ENCODE assay signal across 1 cellular context in genomic region chr20:34706912-34707784, GRCh38.
TF ChIP-seq lines count a peak whose summit lies in the region.

No MANE protein-coding gene starts in this region.

TF ChIP-seq in HepG2, 621 proteins besides CTCF, POLR2A, EP300 and RAD21 (continued from another document and continues in another):
- no peak for TF ChIP-seq ZNF512B (CRISPR knock-in tag; IDR thresholded peaks at IDR 0.05; ENCODE audit: borderline replicate concordance)
- TF ChIP-seq, protein P1, sequence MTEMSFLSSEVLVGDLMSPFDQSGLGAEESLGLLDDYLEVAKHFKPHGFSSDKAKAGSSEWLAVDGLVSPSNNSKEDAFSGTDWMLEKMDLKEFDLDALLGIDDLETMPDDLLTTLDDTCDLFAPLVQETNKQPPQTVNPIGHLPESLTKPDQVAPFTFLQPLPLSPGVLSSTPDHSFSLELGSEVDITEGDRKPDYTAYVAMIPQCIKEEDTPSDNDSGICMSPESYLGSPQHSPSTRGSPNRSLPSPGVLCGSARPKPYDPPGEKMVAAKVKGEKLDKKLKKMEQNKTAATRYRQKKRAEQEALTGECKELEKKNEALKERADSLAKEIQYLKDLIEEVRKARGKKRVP (CRISPR knock-in tag; IDR thresholded peaks at IDR 0.05): 0 out of 4 replicates have a peak, but pooled peaks of 1 of the 2 experiments have one; percentile 45
- peak; percentile 83; the same call in 1 of the 2 replicates for TF ChIP-seq ZNF546 (CRISPR knock-in tag; conservative IDR thresholded peaks at IDR 0.05)
- TF ChIP-seq, protein P2, sequence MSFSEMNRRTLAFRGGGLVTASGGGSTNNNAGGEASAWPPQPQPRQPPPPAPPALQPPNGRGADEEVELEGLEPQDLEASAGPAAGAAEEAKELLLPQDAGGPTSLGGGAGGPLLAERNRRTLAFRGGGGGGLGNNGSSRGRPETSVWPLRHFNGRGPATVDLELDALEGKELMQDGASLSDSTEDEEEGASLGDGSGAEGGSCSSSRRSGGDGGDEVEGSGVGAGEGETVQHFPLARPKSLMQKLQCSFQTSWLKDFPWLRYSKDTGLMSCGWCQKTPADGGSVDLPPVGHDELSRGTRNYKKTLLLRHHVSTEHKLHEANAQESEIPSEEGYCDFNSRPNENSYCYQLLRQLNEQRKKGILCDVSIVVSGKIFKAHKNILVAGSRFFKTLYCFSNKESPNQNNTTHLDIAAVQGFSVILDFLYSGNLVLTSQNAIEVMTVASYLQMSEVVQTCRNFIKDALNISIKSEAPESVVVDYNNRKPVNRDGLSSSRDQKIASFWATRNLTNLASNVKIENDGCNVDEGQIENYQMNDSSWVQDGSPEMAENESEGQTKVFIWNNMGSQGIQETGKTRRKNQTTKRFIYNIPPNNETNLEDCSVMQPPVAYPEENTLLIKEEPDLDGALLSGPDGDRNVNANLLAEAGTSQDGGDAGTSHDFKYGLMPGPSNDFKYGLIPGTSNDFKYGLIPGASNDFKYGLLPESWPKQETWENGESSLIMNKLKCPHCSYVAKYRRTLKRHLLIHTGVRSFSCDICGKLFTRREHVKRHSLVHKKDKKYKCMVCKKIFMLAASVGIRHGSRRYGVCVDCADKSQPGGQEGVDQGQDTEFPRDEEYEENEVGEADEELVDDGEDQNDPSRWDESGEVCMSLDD (CRISPR knock-in tag; IDR thresholded peaks at IDR 0.05; ENCODE audit: borderline replicate concordance): 0 out of 2 replicates have a peak, but pooled peaks have one; percentile 57
- TF ChIP-seq SRF (IDR thresholded peaks at IDR 0.05; ENCODE audit: low read depth, low read length): peak; percentile 71
- TF ChIP-seq SMARCE1 (IDR thresholded peaks at IDR 0.05; ENCODE audit: borderline replicate concordance): no peak
- 0 out of 2 replicates have a peak, but pooled peaks have one; percentile 12 for TF ChIP-seq SNAPC4 (CRISPR knock-in tag; IDR thresholded peaks at IDR 0.05)
- 0 out of 2 replicates have a peak, but pooled peaks have one; percentile 10 for TF ChIP-seq ZKSCAN5 (CRISPR knock-in tag; IDR thresholded peaks at IDR 0.05)
- no peak for TF ChIP-seq ZNF776 (CRISPR knock-in tag; IDR thresholded peaks at IDR 0.05)
- TF ChIP-seq, protein P3, sequence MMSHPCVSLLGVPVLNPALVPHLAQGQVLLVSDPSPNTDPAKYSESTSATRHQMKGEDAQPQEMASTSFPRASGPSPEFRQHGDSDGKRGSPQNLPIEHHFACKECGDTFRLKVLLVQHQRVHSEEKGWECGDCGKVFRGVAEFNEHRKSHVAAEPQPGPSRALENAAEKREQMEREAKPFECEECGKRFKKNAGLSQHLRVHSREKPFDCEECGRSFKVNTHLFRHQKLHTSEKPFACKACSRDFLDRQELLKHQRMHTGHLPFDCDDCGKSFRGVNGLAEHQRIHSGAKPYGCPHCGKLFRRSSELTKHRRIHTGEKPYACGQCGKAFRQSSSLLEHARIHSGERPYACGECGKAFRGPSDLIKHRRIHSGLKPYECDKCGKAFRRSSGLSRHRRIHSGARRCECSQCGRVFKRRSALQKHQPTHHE (CRISPR knock-in tag; IDR thresholded peaks at IDR 0.05; ENCODE audit: borderline replicate concordance): no peak
- TF ChIP-seq HDAC1 (CRISPR knock-in tag; IDR thresholded peaks at IDR 0.05): no peak; the same call in 1 of the 2 replicates
- no peak for TF ChIP-seq ZNF589 (CRISPR knock-in tag; conservative IDR thresholded peaks at IDR 0.05)
- TF ChIP-seq TIGD3 (CRISPR knock-in tag; IDR thresholded peaks at IDR 0.05; ENCODE audit: borderline replicate concordance): 0 out of 2 replicates have a peak, but pooled peaks have one; percentile 44
- TF ChIP-seq ZC3H13 (CRISPR knock-in tag; IDR thresholded peaks at IDR 0.05): no peak
- TF ChIP-seq ZNF230 (CRISPR knock-in tag; IDR thresholded peaks at IDR 0.05): no peak
- TF ChIP-seq ZNF563 (CRISPR knock-in tag; IDR thresholded peaks at IDR 0.05): peak; percentile 76; the same call in 1 of the 2 replicates
- TF ChIP-seq TOPORS (CRISPR knock-in tag; IDR thresholded peaks at IDR 0.05): no peak
- TF ChIP-seq NCOR1 (IDR thresholded peaks at IDR 0.05; ENCODE audit: borderline replicate concordance, low read length): peak; percentile 98
- TF ChIP-seq, protein P4, sequence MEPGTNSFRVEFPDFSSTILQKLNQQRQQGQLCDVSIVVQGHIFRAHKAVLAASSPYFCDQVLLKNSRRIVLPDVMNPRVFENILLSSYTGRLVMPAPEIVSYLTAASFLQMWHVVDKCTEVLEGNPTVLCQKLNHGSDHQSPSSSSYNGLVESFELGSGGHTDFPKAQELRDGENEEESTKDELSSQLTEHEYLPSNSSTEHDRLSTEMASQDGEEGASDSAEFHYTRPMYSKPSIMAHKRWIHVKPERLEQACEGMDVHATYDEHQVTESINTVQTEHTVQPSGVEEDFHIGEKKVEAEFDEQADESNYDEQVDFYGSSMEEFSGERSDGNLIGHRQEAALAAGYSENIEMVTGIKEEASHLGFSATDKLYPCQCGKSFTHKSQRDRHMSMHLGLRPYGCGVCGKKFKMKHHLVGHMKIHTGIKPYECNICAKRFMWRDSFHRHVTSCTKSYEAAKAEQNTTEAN (CRISPR knock-in tag; conservative IDR thresholded peaks at IDR 0.05): peak; percentile 82
- TF ChIP-seq, protein P5, sequence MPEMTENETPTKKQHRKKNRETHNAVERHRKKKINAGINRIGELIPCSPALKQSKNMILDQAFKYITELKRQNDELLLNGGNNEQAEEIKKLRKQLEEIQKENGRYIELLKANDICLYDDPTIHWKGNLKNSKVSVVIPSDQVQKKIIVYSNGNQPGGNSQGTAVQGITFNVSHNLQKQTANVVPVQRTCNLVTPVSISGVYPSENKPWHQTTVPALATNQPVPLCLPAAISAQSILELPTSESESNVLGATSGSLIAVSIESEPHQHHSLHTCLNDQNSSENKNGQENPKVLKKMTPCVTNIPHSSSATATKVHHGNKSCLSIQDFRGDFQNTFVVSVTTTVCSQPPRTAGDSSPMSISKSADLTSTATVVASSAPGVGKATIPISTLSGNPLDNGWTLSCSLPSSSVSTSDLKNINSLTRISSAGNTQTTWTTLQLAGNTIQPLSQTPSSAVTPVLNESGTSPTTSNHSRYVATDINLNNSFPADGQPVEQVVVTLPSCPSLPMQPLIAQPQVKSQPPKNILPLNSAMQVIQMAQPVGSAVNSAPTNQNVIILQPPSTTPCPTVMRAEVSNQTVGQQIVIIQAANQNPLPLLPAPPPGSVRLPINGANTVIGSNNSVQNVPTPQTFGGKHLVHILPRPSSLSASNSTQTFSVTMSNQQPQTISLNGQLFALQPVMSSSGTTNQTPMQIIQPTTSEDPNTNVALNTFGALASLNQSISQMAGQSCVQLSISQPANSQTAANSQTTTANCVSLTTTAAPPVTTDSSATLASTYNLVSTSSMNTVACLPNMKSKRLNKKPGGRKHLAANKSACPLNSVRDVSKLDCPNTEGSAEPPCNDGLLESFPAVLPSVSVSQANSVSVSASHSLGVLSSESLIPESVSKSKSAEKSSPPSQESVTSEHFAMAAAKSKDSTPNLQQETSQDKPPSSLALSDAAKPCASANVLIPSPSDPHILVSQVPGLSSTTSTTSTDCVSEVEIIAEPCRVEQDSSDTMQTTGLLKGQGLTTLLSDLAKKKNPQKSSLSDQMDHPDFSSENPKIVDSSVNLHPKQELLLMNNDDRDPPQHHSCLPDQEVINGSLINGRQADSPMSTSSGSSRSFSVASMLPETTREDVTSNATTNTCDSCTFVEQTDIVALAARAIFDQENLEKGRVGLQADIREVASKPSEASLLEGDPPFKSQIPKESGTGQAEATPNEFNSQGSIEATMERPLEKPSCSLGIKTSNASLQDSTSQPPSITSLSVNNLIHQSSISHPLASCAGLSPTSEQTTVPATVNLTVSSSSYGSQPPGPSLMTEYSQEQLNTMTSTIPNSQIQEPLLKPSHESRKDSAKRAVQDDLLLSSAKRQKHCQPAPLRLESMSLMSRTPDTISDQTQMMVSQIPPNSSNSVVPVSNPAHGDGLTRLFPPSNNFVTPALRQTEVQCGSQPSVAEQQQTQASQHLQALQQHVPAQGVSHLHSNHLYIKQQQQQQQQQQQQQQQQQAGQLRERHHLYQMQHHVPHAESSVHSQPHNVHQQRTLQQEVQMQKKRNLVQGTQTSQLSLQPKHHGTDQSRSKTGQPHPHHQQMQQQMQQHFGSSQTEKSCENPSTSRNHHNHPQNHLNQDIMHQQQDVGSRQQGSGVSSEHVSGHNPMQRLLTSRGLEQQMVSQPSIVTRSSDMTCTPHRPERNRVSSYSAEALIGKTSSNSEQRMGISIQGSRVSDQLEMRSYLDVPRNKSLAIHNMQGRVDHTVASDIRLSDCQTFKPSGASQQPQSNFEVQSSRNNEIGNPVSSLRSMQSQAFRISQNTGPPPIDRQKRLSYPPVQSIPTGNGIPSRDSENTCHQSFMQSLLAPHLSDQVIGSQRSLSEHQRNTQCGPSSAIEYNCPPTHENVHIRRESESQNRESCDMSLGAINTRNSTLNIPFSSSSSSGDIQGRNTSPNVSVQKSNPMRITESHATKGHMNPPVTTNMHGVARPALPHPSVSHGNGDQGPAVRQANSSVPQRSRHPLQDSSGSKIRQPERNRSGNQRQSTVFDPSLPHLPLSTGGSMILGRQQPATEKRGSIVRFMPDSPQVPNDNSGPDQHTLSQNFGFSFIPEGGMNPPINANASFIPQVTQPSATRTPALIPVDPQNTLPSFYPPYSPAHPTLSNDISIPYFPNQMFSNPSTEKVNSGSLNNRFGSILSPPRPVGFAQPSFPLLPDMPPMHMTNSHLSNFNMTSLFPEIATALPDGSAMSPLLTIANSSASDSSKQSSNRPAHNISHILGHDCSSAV (CRISPR knock-in tag; IDR thresholded peaks at IDR 0.05; ENCODE audit: borderline replicate concordance): no peak
- TF ChIP-seq ZBTB44 (CRISPR knock-in tag; IDR thresholded peaks at IDR 0.05): no peak
- TF ChIP-seq ZBTB38 (CRISPR knock-in tag; IDR thresholded peaks at IDR 0.05): peak; percentile 37; the same call in 1 of the 2 replicates
- TF ChIP-seq HDAC6 (IDR thresholded peaks at IDR 0.05; ENCODE audit: low read depth, low read length): no peak
- peak in 1 of 2 experiments; percentile 86; a peak in 2 of 4 replicates for TF ChIP-seq KLF16 (CRISPR knock-in tag; IDR thresholded peaks at IDR 0.05)
- TF ChIP-seq HNRNPK (IDR thresholded peaks at IDR 0.05; ENCODE audit: low read depth, low read length, poor library complexity, severe bottlenecking): no peak
